Comparison of ENCODE assay signal across 7 cellular contexts in genomic region chr5:10563940-10564837, GRCh38. TPM values are rescaled to one million over a fixed set of nuclear protein-coding genes. Genes with fewer than 3 reads are reported as not detected.
DNase-seq lines count a peak whose midpoint lies in the region; ATAC-seq and TF ChIP-seq lines count a peak whose summit lies in the region.

Gene ANKRD33B (plus strand): TSS chr5:10564070. CDS start chr5:10564468, 398 bp downstream.

- TF ChIP-seq CTCF in activated B cell treated with CpG ODN at 0.5 μM for 24 hours (IDR thresholded peaks at IDR 0.05) (no peak), liver (IDR thresholded peaks at IDR 0.05; ENCODE audit: low read depth, low read length, missing input control) (no peak)

- H3K4me3 ChIP-seq in liver (ENCODE audit: low read depth in 1 of 3, low read length in 3 of 3), result peak within 1 kb of the TSS; percentile 9 to 68 (median 47)

- ATAC-seq in GM18861 (IDR thresholded peaks at IDR 0.05; ENCODE audit: unreplicated experiment) (peak; percentile 41), HG02973 (IDR thresholded peaks at IDR 0.05; ENCODE audit: unreplicated experiment) (peak; percentile 43), activated B cell treated with CpG ODN at 0.5 μM for 24 hours (ENCODE audit: low read depth) (peak; percentile 72)
- ATAC-seq in central memory CD8-positive, alpha-beta T cell (replicated peaks; ENCODE audit: extremely low read depth, poor library complexity, severe bottlenecking), result peak; percentile 79

- H3K27me3 ChIP-seq in liver (ENCODE audit: control insufficient read depth in 4 of 4, insufficient read depth in 4 of 4, low read length in 3 of 4), result no peaks in the 10 kb centered on the region

- peaks cover 65% of the 10 kb centered on the region for H3K4me1 Mint-ChIP-seq in activated B cell treated with CpG ODN at 0.5 μM for 24 hours
- H3K4me1 Mint-ChIP-seq in central memory CD8-positive, alpha-beta T cell, result peaks cover 21% of the 10 kb centered on the region

- intact Hi-C loops in activated B cell treated with CpG ODN at 0.5 μM for 24 hours (cut with micrococcal nuclease), result loop anchor here (1.0 to 5.0 kb wide), 9 partner anchors 15 to 313 kb away; partner anchors contain the start of gene CCT5

- 1% methylated on average over 120 of the region's 120 CpGs for WGBS in liver

- POLR2A ChIA-PET in activated B cell treated with CpG ODN at 0.5 μM for 24 hours (lab: Charles Lee), result interaction anchor here (0.5 to 11.5 kb wide), 30 partner anchors 11 to 544 kb away, joined by 3 to 158 read pairs (median 5); partner anchors contain the start of genes ATPSCKMT, CCT5 and MARCHF6

- CTCF ChIA-PET in activated B cell treated with CpG ODN at 0.5 μM for 24 hours (lab: Charles Lee), result interaction anchor here (1.1 to 3.7 kb wide), 3 partner anchors 43 to 68 kb away, joined by 3 to 14 read pairs (median 9); no protein-coding TSS in a partner anchor

- no peaks in the 10 kb centered on the region for H3K27me3 Mint-ChIP-seq in activated B cell treated with CpG ODN at 0.5 μM for 24 hours
- peaks cover 11% of the 10 kb centered on the region for H3K27me3 Mint-ChIP-seq in central memory CD8-positive, alpha-beta T cell

- peaks cover 8 to 28% (median 17%) of the 10 kb centered on the region in 4 donors for H3K4me1 ChIP-seq in liver (ENCODE audit: control insufficient read depth in 4 of 4, insufficient read depth in 4 of 4, low read length in 3 of 4)

- no peak for TF ChIP-seq RAD21 in liver (IDR thresholded peaks at IDR 0.05)

- no peak within 1 kb of the TSS for H3K9ac ChIP-seq in liver (ENCODE audit: low read depth in 1 of 2, low read length in 2 of 2)

- H3K9me3 ChIP-seq in liver (ENCODE audit: control insufficient read depth in 4 of 4, low read length in 3 of 4), result no peaks in the 10 kb centered on the region

- no peaks in the 10 kb centered on the region for H3K36me3 ChIP-seq in liver (ENCODE audit: control insufficient read depth in 4 of 4, insufficient read depth in 3 of 4, low read depth in 1 of 4, low read length in 3 of 4)

- peak within 1 kb of the TSS; percentile 97 for H3K4me3 Mint-ChIP-seq in activated B cell treated with CpG ODN at 0.5 μM for 24 hours
- H3K4me3 Mint-ChIP-seq in central memory CD8-positive, alpha-beta T cell, result peak within 1 kb of the TSS; percentile 85

- peak within 1 kb of the TSS in 1 of 2 donors; percentile 35 for H3K27ac ChIP-seq in liver (ENCODE audit: low read depth in 1 of 2, low read length in 2 of 2)

- DNase-seq in NCI-H2196 treated with DMSO at 0.1 percent for 48 hours (lab: John Stamatoyannopoulos, UW; ENCODE audit: unreplicated experiment) (peak; percentile 36), activated B cell treated with CpG ODN at 0.5 μM for 24 hours (peak; percentile 84)
- peak; percentile 45 to 54 for DNase-seq in central memory CD8-positive, alpha-beta T cell (ENCODE audit: low spot score in 2 of 2)
- DNase-seq in stimulated activated CD4-positive, alpha-beta T cell treated with anti-CD3 and anti-CD28 coated beads, TNF-alpha, amount 100 ng/mL, for 48 hours (ENCODE audit: low read depth in 3 of 3), result peak; percentile 48 to 77 (median 68)

- peaks cover 29% of the 10 kb centered on the region for H3K36me3 Mint-ChIP-seq in activated B cell treated with CpG ODN at 0.5 μM for 24 hours (ENCODE audit: low read depth)
- peaks cover 4% of the 10 kb centered on the region for H3K36me3 Mint-ChIP-seq in central memory CD8-positive, alpha-beta T cell (ENCODE audit: insufficient read depth)

- no peaks in the 10 kb centered on the region for H3K9me3 Mint-ChIP-seq in activated B cell treated with CpG ODN at 0.5 μM for 24 hours
- no peaks in the 10 kb centered on the region for H3K9me3 Mint-ChIP-seq in central memory CD8-positive, alpha-beta T cell

- H3K27ac Mint-ChIP-seq in activated B cell treated with CpG ODN at 0.5 μM for 24 hours, result peak within 1 kb of the TSS; percentile 93
- peak within 1 kb of the TSS; percentile 74 for H3K27ac Mint-ChIP-seq in central memory CD8-positive, alpha-beta T cell (ENCODE audit: low read depth)

TF ChIP-seq in liver, 16 proteins besides CTCF, POLR2A, EP300 and RAD21:
- no peak for TF ChIP-seq TAF1 (conservative IDR thresholded peaks at IDR 0.05)
- no peak for TF ChIP-seq SP1 (IDR thresholded peaks at IDR 0.05)
- no peak for TF ChIP-seq EGR1 (IDR thresholded peaks at IDR 0.05; ENCODE audit: low read depth in 2 of 2)
- no peak for TF ChIP-seq YY1 (IDR thresholded peaks at IDR 0.05)
- no peak for TF ChIP-seq HNF4A (conservative IDR thresholded peaks at IDR 0.05)
- TF ChIP-seq, protein P1, sequence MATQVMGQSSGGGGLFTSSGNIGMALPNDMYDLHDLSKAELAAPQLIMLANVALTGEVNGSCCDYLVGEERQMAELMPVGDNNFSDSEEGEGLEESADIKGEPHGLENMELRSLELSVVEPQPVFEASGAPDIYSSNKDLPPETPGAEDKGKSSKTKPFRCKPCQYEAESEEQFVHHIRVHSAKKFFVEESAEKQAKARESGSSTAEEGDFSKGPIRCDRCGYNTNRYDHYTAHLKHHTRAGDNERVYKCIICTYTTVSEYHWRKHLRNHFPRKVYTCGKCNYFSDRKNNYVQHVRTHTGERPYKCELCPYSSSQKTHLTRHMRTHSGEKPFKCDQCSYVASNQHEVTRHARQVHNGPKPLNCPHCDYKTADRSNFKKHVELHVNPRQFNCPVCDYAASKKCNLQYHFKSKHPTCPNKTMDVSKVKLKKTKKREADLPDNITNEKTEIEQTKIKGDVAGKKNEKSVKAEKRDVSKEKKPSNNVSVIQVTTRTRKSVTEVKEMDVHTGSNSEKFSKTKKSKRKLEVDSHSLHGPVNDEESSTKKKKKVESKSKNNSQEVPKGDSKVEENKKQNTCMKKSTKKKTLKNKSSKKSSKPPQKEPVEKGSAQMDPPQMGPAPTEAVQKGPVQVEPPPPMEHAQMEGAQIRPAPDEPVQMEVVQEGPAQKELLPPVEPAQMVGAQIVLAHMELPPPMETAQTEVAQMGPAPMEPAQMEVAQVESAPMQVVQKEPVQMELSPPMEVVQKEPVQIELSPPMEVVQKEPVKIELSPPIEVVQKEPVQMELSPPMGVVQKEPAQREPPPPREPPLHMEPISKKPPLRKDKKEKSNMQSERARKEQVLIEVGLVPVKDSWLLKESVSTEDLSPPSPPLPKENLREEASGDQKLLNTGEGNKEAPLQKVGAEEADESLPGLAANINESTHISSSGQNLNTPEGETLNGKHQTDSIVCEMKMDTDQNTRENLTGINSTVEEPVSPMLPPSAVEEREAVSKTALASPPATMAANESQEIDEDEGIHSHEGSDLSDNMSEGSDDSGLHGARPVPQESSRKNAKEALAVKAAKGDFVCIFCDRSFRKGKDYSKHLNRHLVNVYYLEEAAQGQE (IDR thresholded peaks at IDR 0.05), result no peak
- no peak for TF ChIP-seq ZBTB33 (IDR thresholded peaks at IDR 0.05)
- TF ChIP-seq FOXA2 (IDR thresholded peaks at IDR 0.05), result no peak
- TF ChIP-seq, protein P2, sequence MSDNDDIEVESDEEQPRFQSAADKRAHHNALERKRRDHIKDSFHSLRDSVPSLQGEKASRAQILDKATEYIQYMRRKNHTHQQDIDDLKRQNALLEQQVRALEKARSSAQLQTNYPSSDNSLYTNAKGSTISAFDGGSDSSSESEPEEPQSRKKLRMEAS (IDR thresholded peaks at IDR 0.05), result no peak
- no peak for TF ChIP-seq JUND (IDR thresholded peaks at IDR 0.05)
- TF ChIP-seq ATF3 (IDR thresholded peaks at IDR 0.05), result no peak
- no peak for TF ChIP-seq FOXA1 (IDR thresholded peaks at IDR 0.05)
- no peak for TF ChIP-seq RXRA (IDR thresholded peaks at IDR 0.05)
- TF ChIP-seq HNF4G (IDR thresholded peaks at IDR 0.05), result no peak
- no peak for TF ChIP-seq NR2F2 (IDR thresholded peaks at IDR 0.05)
- no peak for TF ChIP-seq GABPA (IDR thresholded peaks at IDR 0.05 in 1 of 2, conservative IDR thresholded peaks at IDR 0.05 in 1 of 2)

RNA-seq across cellular contexts. Expression of gene ANKRD33B, which starts in this region (rescaled TPM):
- total RNA-seq in activated B cell treated with CpG ODN at 0.5 μM for 24 hours, result 156 and 170 TPM in 2 replicates
- total RNA-seq in liver, result 1 to 10 TPM in 1 of 2 donors, under 1 TPM in 1; 0.25 to 1.9 TPM
- polyA plus RNA-seq in liver, result under 1 TPM in 1 of 2 donors, not detected in 1; 0.09 TPM

Comparison
In these comparisons a context has a peak if more than half of its experiments do, and no peak if none do; other contexts are left out.
1. RNA of gene ANKRD33B (total RNA-seq): 156 to 170 TPM in activated B cell treated with CpG ODN at 0.5 μM for 24 hours; 0.25 to 1.9 TPM in liver; every median in the first group is over 10 times any median in the second.
2. Peak in every context shown above with its lines, with median percentiles within 50 percentile points of each other: ATAC-seq and DNase-seq.